Comparison of ENCODE assay signal across 23 cellular contexts in genomic region chr5:129511291-129511690, GRCh38. TPM values are rescaled to one million over a fixed set of nuclear protein-coding genes. Genes with fewer than 3 reads are reported as not detected.
"Had no signal": no experiment of that assay in that cellular context is flagged by ENCODE, and none has a peak within 500 bp of the region (broad histone marks: within the 10 kb centered on the region; RNA-seq: fewer than 3 reads in every experiment).

No MANE protein-coding gene starts in this region.

- H3K27me3 Mint-ChIP-seq: activated B cell treated with CpG ODN at 0.5 μM for 24 hours; activated CD4-positive, alpha-beta memory T cell treated with anti-CD3 and anti-CD28 coated beads for 36 hours; activated naive CD8-positive, alpha-beta T cell had no signal

- H3K36me3 Mint-ChIP-seq: activated CD4-positive, alpha-beta memory T cell treated with anti-CD3 and anti-CD28 coated beads for 36 hours; activated naive CD8-positive, alpha-beta T cell had no signal

- DNase-seq: activated B cell treated with CpG ODN at 0.5 μM for 24 hours; activated CD4-positive, alpha-beta memory T cell treated with anti-CD3 and anti-CD28 coated beads for 36 hours; activated CD4-positive, alpha-beta T cell treated with anti-CD3 and anti-CD28 coated beads for 4 hours; amygdala; brain microvascular endothelial cell; foreskin melanocyte; glutamatergic neuron; hypothalamus; midbrain; nucleus accumbens; retina; stimulated activated CD4-positive, alpha-beta T cell treated with anti-CD3 and anti-CD28 coated beads, Interleukin-12 subunit alpha, Interleukin-12 subunit beta, amount 100 ng/mL, for 4 hours; stimulated activated CD4-positive, alpha-beta T cell treated with anti-CD3 and anti-CD28 coated beads, Interleukin-1b, Interleukin-23, amount 100 ng/mL, for 48 hours; stimulated activated CD8-positive, alpha-beta memory T cell treated with anti-CD3 and anti-CD28 coated beads, Interleukin-4, amount 100 ng/mL, for 48 hours; stimulated activated naive CD4-positive, alpha-beta T cell had no signal

- H3K36me3 ChIP-seq: brain microvascular endothelial cell, esophagus muscularis mucosa had no signal

- H3K27ac ChIP-seq: brain microvascular endothelial cell, coronary artery, esophagus muscularis mucosa had no signal

- ATAC-seq: left lobe of liver had no signal

- H3K4me3 ChIP-seq: coronary artery, esophagus muscularis mucosa, lung had no signal

- H3K4me3 Mint-ChIP-seq: activated B cell treated with CpG ODN at 0.5 μM for 24 hours; activated CD4-positive, alpha-beta memory T cell treated with anti-CD3 and anti-CD28 coated beads for 36 hours; activated naive CD8-positive, alpha-beta T cell; nephron; T-helper 2 cell treated with Interferon-gamma antibody and Interleukin-4, amounts not matched to agents 5 μg/mL and 100 μg/mL, for 36 hours had no signal

- FAIRE-seq: keratinocyte had no signal

- H3K27me3 ChIP-seq: brain microvascular endothelial cell, esophagus muscularis mucosa had no signal

- H3K9me3 Mint-ChIP-seq: activated CD4-positive, alpha-beta memory T cell treated with anti-CD3 and anti-CD28 coated beads for 36 hours; T-helper 2 cell treated with Interferon-gamma antibody and Interleukin-4, amounts not matched to agents 5 μg/mL and 100 μg/mL, for 36 hours had no signal

- H3K4me1 Mint-ChIP-seq: activated B cell treated with CpG ODN at 0.5 μM for 24 hours had no signal

- H3K27ac Mint-ChIP-seq: activated B cell treated with CpG ODN at 0.5 μM for 24 hours; activated CD4-positive, alpha-beta memory T cell treated with anti-CD3 and anti-CD28 coated beads for 36 hours; activated naive CD8-positive, alpha-beta T cell; T-helper 2 cell treated with Interferon-gamma antibody and Interleukin-4, amounts not matched to agents 5 μg/mL and 100 μg/mL, for 36 hours had no signal

RNA-seq across cellular contexts. Expression of gene ADAMTS19, which starts 51.2 kb away (rescaled TPM):
- total RNA-seq: activated B cell treated with CpG ODN at 0.5 μM for 24 hours; activated CD4-positive, alpha-beta memory T cell treated with anti-CD3 and anti-CD28 coated beads for 36 hours had no signal
